ENCODE assay signal across 2 cellular contexts in genomic region chr7:135684134-135684533, GRCh38.
TF ChIP-seq lines count a peak whose summit lies in the region.

No MANE protein-coding gene starts in this region.

TF ChIP-seq in liver, 16 proteins besides CTCF, POLR2A, EP300 and RAD21:
- TF ChIP-seq RXRA (IDR thresholded peaks at IDR 0.05), result peak; percentile 42 to 71
- TF ChIP-seq GABPA (IDR thresholded peaks at IDR 0.05 in 1 of 2, conservative IDR thresholded peaks at IDR 0.05 in 1 of 2), result no peak
- no peak for TF ChIP-seq ATF3 (IDR thresholded peaks at IDR 0.05)
- TF ChIP-seq HNF4G (IDR thresholded peaks at IDR 0.05), result no peak
- TF ChIP-seq JUND (IDR thresholded peaks at IDR 0.05), result no peak

TF ChIP-seq in HepG2, 621 proteins besides CTCF, POLR2A, EP300 and RAD21:
- TF ChIP-seq, protein P1, sequence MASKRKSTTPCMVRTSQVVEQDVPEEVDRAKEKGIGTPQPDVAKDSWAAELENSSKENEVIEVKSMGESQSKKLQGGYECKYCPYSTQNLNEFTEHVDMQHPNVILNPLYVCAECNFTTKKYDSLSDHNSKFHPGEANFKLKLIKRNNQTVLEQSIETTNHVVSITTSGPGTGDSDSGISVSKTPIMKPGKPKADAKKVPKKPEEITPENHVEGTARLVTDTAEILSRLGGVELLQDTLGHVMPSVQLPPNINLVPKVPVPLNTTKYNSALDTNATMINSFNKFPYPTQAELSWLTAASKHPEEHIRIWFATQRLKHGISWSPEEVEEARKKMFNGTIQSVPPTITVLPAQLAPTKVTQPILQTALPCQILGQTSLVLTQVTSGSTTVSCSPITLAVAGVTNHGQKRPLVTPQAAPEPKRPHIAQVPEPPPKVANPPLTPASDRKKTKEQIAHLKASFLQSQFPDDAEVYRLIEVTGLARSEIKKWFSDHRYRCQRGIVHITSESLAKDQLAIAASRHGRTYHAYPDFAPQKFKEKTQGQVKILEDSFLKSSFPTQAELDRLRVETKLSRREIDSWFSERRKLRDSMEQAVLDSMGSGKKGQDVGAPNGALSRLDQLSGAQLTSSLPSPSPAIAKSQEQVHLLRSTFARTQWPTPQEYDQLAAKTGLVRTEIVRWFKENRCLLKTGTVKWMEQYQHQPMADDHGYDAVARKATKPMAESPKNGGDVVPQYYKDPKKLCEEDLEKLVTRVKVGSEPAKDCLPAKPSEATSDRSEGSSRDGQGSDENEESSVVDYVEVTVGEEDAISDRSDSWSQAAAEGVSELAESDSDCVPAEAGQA (IDR thresholded peaks at IDR 0.05; ENCODE audit: low read depth), result no peak
- TF ChIP-seq, protein P1 (CRISPR knock-in tag; IDR thresholded peaks at IDR 0.05; ENCODE audit: borderline replicate concordance), result no peak
- TF ChIP-seq CENPX (CRISPR knock-in tag; IDR thresholded peaks at IDR 0.05), result no peak
- TF ChIP-seq SNAPC5 (CRISPR knock-in tag; IDR thresholded peaks at IDR 0.05; ENCODE audit: borderline replicate concordance), result no peak
- no peak for TF ChIP-seq ZFP1 (CRISPR knock-in tag; IDR thresholded peaks at IDR 0.05)
